In genomic region chr22:24954856-24955255, GRCh38 we compare ENCODE assay signal across 1 cellular context.
TF ChIP-seq lines count a peak whose summit lies in the region.

No MANE protein-coding gene starts in this region.

TF ChIP-seq in HepG2, 621 proteins besides CTCF, POLR2A, EP300 and RAD21:
- TF ChIP-seq ZNF747 (CRISPR knock-in tag; IDR thresholded peaks at IDR 0.05; ENCODE audit: borderline replicate concordance) (no peak), FOXA3 (CRISPR knock-in tag; IDR thresholded peaks at IDR 0.05) (no peak), ZFP62 (CRISPR knock-in tag; IDR thresholded peaks at IDR 0.05) (no peak), MEIS2 (CRISPR knock-in tag; IDR thresholded peaks at IDR 0.05) (no peak), ZNF768 (CRISPR knock-in tag; IDR thresholded peaks at IDR 0.05) (no peak), REXO4 (CRISPR knock-in tag; IDR thresholded peaks at IDR 0.05; ENCODE audit: borderline replicate concordance) (no peak)
